ENCODE assay signal across 8 cellular contexts in genomic region chr6:32190054-32190945, GRCh38. TPM values are rescaled to one million over a fixed set of nuclear protein-coding genes. Genes with fewer than 3 reads are reported as not detected.
DNase-seq lines count a peak whose midpoint lies in the region; ATAC-seq and TF ChIP-seq lines count a peak whose summit lies in the region.

Gene PBX2 (minus strand): TSS chr6:32190202. CDS start chr6:32189915, 287 bp downstream.

- H3K4me3 Mint-ChIP-seq in activated CD4-positive, alpha-beta memory T cell treated with anti-CD3 and anti-CD28 coated beads for 36 hours, result peak within 1 kb of the TSS; percentile 92

- H3K36me3 ChIP-seq in right lobe of liver, result peaks cover 0 to 3% (median 0%) of the 10 kb centered on the region in 4 donors

- in situ Hi-C loops in ACHN (cut with HindIII; ENCODE audit: low pct_ligation_motif_present, low pct_unique_long_range_greater_than_20kb, low sequenced_read_pairs), result no loop called here

- peak within 1 kb of the TSS; percentile 98 for H3K27ac Mint-ChIP-seq in activated CD4-positive, alpha-beta memory T cell treated with anti-CD3 and anti-CD28 coated beads for 36 hours

- no peaks in the 10 kb centered on the region for H3K27me3 ChIP-seq in dorsolateral prefrontal cortex
- no peaks in the 10 kb centered on the region for H3K27me3 ChIP-seq in right lobe of liver

- no peaks in the 10 kb centered on the region for H3K27me3 Mint-ChIP-seq in activated CD4-positive, alpha-beta memory T cell treated with anti-CD3 and anti-CD28 coated beads for 36 hours

- TF ChIP-seq POLR2A in right lobe of liver (IDR thresholded peaks at IDR 0.05), result peak; percentile 73

- H3K27ac ChIP-seq in dorsolateral prefrontal cortex, result peak within 1 kb of the TSS; percentile 81 to 100 (median 99)
- H3K27ac ChIP-seq in right lobe of liver, result peak within 1 kb of the TSS; percentile 86 to 96 (median 89)

- H3K36me3 Mint-ChIP-seq in activated CD4-positive, alpha-beta memory T cell treated with anti-CD3 and anti-CD28 coated beads for 36 hours, result peaks cover 47% of the 10 kb centered on the region

- peaks cover 0 to 15% (median 6%) of the 10 kb centered on the region in 4 donors for H3K4me1 ChIP-seq in right lobe of liver

- CTCF ChIA-PET in activated CD4-positive, alpha-beta memory T cell treated with anti-CD3 and anti-CD28 coated beads for 36 hours (lab: Charles Lee), result interaction anchor here (0.8 to 1.3 kb wide), 2 partner anchors 11 to 62 kb away, joined by 3 to 6 read pairs; partner anchors contain the start of gene ATF6B

- H3K4me3 ChIP-seq in dorsolateral prefrontal cortex, result peak within 1 kb of the TSS; percentile 55 to 92 (median 75)
- H3K4me3 ChIP-seq in right lobe of liver, result peak within 1 kb of the TSS; percentile 55 to 65 (median 64)

- H3K4me1 Mint-ChIP-seq in activated CD4-positive, alpha-beta memory T cell treated with anti-CD3 and anti-CD28 coated beads for 36 hours (ENCODE audit: low read depth), result peaks cover 56% of the 10 kb centered on the region

- DNase-seq in ACHN (peak; percentile 77), NCI-H82 (lab: John Stamatoyannopoulos, UW) (peak; percentile 98), dorsolateral prefrontal cortex (peak; percentile 56 to 93 (median 88)), right lobe of liver (peak; percentile 92 to 95 (median 93))
- DNase-seq in activated CD4-positive, alpha-beta memory T cell treated with anti-CD3 and anti-CD28 coated beads for 36 hours, result peak; percentile 91
- peak; percentile 84 for DNase-seq in stimulated activated CD4-positive, alpha-beta T cell treated with anti-CD3 and anti-CD28 coated beads, Interleukin-4, amount 100 ng/mL, for 24 hours

- POLR2A ChIA-PET in activated CD4-positive, alpha-beta memory T cell treated with anti-CD3 and anti-CD28 coated beads for 36 hours (lab: Charles Lee), result interaction anchor here (1.1 to 8.5 kb wide), 2 partner anchors 12 to 616 kb away, joined by 3 to 57 read pairs; partner anchors contain the start of genes AGPAT1 and RNF5

- no peaks in the 10 kb centered on the region for H3K9me3 Mint-ChIP-seq in activated CD4-positive, alpha-beta memory T cell treated with anti-CD3 and anti-CD28 coated beads for 36 hours

- peak; percentile 57 for ATAC-seq in GM19023 (IDR thresholded peaks at IDR 0.05; ENCODE audit: unreplicated experiment)
- peak; percentile 35 for ATAC-seq in HG03520 (IDR thresholded peaks at IDR 0.05; ENCODE audit: unreplicated experiment)
- ATAC-seq in right lobe of liver, result peak; percentile 77 to 90 (median 86)

- TF ChIP-seq CTCF in dorsolateral prefrontal cortex (IDR thresholded peaks at IDR 0.05 in 54 of 56, conservative IDR thresholded peaks at IDR 0.05 in 2 of 56; ENCODE audit: low read depth in 1 of 56, partially characterized antibody in 56 of 56), result peak in 3 of 56 donors; percentile 10 to 18 (median 10)
- no peak for TF ChIP-seq CTCF in right lobe of liver (IDR thresholded peaks at IDR 0.05)

- intact Hi-C loops in activated CD4-positive, alpha-beta memory T cell treated with anti-CD3 and anti-CD28 coated beads for 36 hours (cut with micrococcal nuclease), result loop anchor here (1.0 to 10.0 kb wide), 5 partner anchors 12 to 1225 kb away; partner anchors contain the start of genes CUTA, HSPA1B, LTA and PHF1
- intact Hi-C loops in dorsolateral prefrontal cortex (cut with DNase I) (loop anchor here (10.0 kb wide), 3 partner anchors 55 to 1005 kb away; partner anchors contain the start of genes COL11A2 (in 1 of the 2) and ZBTB12 (in 1 of the 2)), right lobe of liver (cut with DNase I) (no loop called here)

- WGBS in right lobe of liver (ENCODE audit: insufficient coverage, low coverage, low lambda C conversion rate, missing lambda C conversion rate), result 7% methylated on average over 22 of the region's 25 CpGs

- H3K9me3 ChIP-seq in right lobe of liver, result no peaks in the 10 kb centered on the region

RNA-seq across cellular contexts. Expression of gene PBX2, which starts in this region (rescaled TPM):
- 10 to 100 TPM; 63.4 to 65.9 TPM for total RNA-seq in activated CD4-positive, alpha-beta memory T cell treated with anti-CD3 and anti-CD28 coated beads for 36 hours
- 10 to 100 TPM; 42.9 to 89.4 (median 59.4) TPM for total RNA-seq in dorsolateral prefrontal cortex
- 10 to 100 TPM; 15.5 to 29.5 (median 24.3) TPM for total RNA-seq in right lobe of liver

Comparison
In these comparisons a context has a peak if more than half of its experiments do, and no peak if none do; other contexts are left out.
1. Peak in every context shown above with its lines: DNase-seq, ATAC-seq, H3K4me3 ChIP-seq and H3K27ac ChIP-seq.
2. ATAC-seq: peak in every context shown above with its lines; median percentile 86 in right lobe of liver; 57 in GM19023; 35 in HG03520.
3. intact Hi-C loops: an anchor here in activated CD4-positive, alpha-beta memory T cell treated with anti-CD3 and anti-CD28 coated beads for 36 hours (1.0 to 10.0 kb wide) and dorsolateral prefrontal cortex (10.0 kb wide); none called in right lobe of liver.